1 cellular context compared by ENCODE assay signal in the genomic region with DNA sequence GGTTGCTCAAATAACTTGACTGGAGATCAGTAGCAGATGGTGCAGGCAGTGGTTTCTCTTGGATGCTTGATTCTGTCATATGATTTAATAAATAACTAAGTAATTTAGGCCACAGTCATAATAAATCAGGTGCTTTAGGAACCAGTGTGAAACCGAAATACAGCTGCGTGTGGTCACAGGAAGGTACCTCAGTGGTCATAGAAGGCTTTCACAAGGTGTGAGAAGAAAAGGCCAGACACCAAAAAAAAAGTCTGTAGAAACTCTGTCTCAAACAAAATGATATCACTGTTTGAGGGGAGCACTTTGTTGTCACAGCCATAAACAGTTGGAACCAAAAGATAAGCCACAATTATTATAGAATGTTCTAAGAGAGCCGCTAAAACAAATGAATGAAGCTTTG.
TF ChIP-seq lines count a peak whose summit lies in the region.

No MANE protein-coding gene starts in this region.

TF ChIP-seq in HepG2, 621 proteins besides CTCF, POLR2A, EP300 and RAD21 (continued from another document):
- TF ChIP-seq ZNF512B (CRISPR knock-in tag; IDR thresholded peaks at IDR 0.05; ENCODE audit: borderline replicate concordance) (no peak), AHR (CRISPR knock-in tag; IDR thresholded peaks at IDR 0.05) (no peak), ZNF572 (CRISPR knock-in tag; IDR thresholded peaks at IDR 0.05) (no peak), CBX1 (IDR thresholded peaks at IDR 0.05; ENCODE audit: low read depth) (no peak)
- TF ChIP-seq, protein P1, sequence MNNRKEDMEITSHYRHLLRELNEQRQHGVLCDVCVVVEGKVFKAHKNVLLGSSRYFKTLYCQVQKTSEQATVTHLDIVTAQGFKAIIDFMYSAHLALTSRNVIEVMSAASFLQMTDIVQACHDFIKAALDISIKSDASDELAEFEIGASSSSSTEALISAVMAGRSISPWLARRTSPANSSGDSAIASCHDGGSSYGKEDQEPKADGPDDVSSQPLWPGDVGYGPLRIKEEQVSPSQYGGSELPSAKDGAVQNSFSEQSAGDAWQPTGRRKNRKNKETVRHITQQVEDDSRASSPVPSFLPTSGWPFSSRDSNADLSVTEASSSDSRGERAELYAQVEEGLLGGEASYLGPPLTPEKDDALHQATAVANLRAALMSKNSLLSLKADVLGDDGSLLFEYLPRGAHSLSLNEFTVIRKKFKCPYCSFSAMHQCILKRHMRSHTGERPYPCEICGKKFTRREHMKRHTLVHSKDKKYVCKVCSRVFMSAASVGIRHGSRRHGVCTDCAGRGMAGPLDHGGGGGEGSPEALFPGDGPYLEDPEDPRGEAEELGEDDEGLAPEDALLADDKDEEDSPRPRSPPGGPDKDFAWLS (CRISPR knock-in tag; IDR thresholded peaks at IDR 0.05; ENCODE audit: borderline replicate concordance) = no peak
